8 cellular contexts compared by ENCODE assay signal in genomic region chr17:81387235-81388060, GRCh38. TPM values are rescaled to one million over a fixed set of nuclear protein-coding genes. Genes with fewer than 3 reads are reported as not detected.
DNase-seq lines count a peak whose midpoint lies in the region; ATAC-seq and TF ChIP-seq lines count a peak whose summit lies in the region.

No MANE protein-coding gene starts in this region.

- H3K27me3 ChIP-seq in CD4-positive, alpha-beta memory T cell (ENCODE audit: insufficient read depth, low read length), result peaks cover 30% of the 10 kb centered on the region
- H3K27me3 ChIP-seq in aorta (ENCODE audit: control insufficient read depth in 1 of 2, insufficient read depth in 2 of 2, low read length in 1 of 2), result no peaks in the 10 kb centered on the region

- H3K36me3 ChIP-seq in CD4-positive, alpha-beta memory T cell (ENCODE audit: insufficient read depth, low read length), result no peaks in the 10 kb centered on the region
- H3K36me3 ChIP-seq in aorta (ENCODE audit: control insufficient read depth in 1 of 2, insufficient read depth in 2 of 2, low read length in 1 of 2), result no peaks in the 10 kb centered on the region

- TF ChIP-seq CTCF in omental fat pad (IDR thresholded peaks at IDR 0.05), result no peak

- intact Hi-C loops in CD4-positive, alpha-beta memory T cell (cut with micrococcal nuclease), result no loop called here
- intact Hi-C loops in activated T-helper 2 cell treated with anti-CD3 and anti-CD28 coated beads, Interferon-gamma antibody, Interleukin-2, Interleukin-4, amounts not matched to agents 10 μg/mL and 5 μg/mL and 100 μg/mL, durations not matched to agents 14 hours and 24 hours and 36 hours (cut with micrococcal nuclease), result loop anchor here (5.0 kb wide), 1 partner anchor 95 kb away; no protein-coding TSS in a partner anchor
- intact Hi-C loops in head of caudate nucleus (cut with DNase I) (no loop called here), aorta (cut with DNase I) (loop anchor here in 1 of 2 donors (5.0 kb wide), 1 partner anchor 130 kb away; no protein-coding TSS in a partner anchor)

- peaks cover 7% of the 10 kb centered on the region for H3K4me1 ChIP-seq in CD4-positive, alpha-beta memory T cell (ENCODE audit: insufficient read depth, low read length)
- no peaks in the 10 kb centered on the region for H3K4me1 ChIP-seq in aorta (ENCODE audit: control insufficient read depth in 1 of 2, insufficient read depth in 2 of 2, low read length in 2 of 2)

- POLR2A ChIA-PET in CD4-positive, alpha-beta memory T cell (lab: Charles Lee; ENCODE audit: partially characterized antibody), result no interaction called here

- H3K9me3 ChIP-seq in CD4-positive, alpha-beta memory T cell (ENCODE audit: control insufficient read depth in 1 of 2, low read length in 2 of 2), result no peaks in the 10 kb centered on the region
- H3K9me3 ChIP-seq in aorta (ENCODE audit: control insufficient read depth, low read length), result no peaks in the 10 kb centered on the region

- H3K27ac ChIP-seq in CD4-positive, alpha-beta memory T cell (ENCODE audit: low read depth, low read length), result no peak overlapping the region
- peak overlapping the region in 1 of 2 donors; percentile 77 for H3K27ac ChIP-seq in aorta (ENCODE audit: low read depth in 1 of 2, low read length in 2 of 2)

- H3K4me3 ChIP-seq in CD4-positive, alpha-beta memory T cell (ENCODE audit: low read length in 2 of 2), result peak overlapping the region in 1 of 2 donors; percentile 60
- peak overlapping the region; percentile 69 to 73 for H3K4me3 ChIP-seq in aorta (ENCODE audit: low read length in 2 of 2)

- no peaks in the 10 kb centered on the region for H3K36me3 Mint-ChIP-seq in CD4-positive, alpha-beta memory T cell
- no peaks in the 10 kb centered on the region for H3K36me3 Mint-ChIP-seq in activated T-helper 2 cell treated with anti-CD3 and anti-CD28 coated beads, Interferon-gamma antibody, Interleukin-2, Interleukin-4, amounts not matched to agents 10 μg/mL and 5 μg/mL and 100 μg/mL, durations not matched to agents 14 hours and 24 hours and 36 hours (ENCODE audit: low read depth)

- H3K27me3 Mint-ChIP-seq in CD4-positive, alpha-beta memory T cell, result peaks cover 32 to 45% of the 10 kb centered on the region in 2 donors
- peaks cover 46% of the 10 kb centered on the region for H3K27me3 Mint-ChIP-seq in activated T-helper 2 cell treated with anti-CD3 and anti-CD28 coated beads, Interferon-gamma antibody, Interleukin-2, Interleukin-4, amounts not matched to agents 10 μg/mL and 5 μg/mL and 100 μg/mL, durations not matched to agents 14 hours and 24 hours and 36 hours (ENCODE audit: low read depth)

- ATAC-seq in omental fat pad (ENCODE audit: low FRiP score) (peak; percentile 12), aorta (ENCODE audit: low FRiP score) (peak; percentile 42), GM21381 (IDR thresholded peaks at IDR 0.05; ENCODE audit: unreplicated experiment) (no peak), HG03439 (IDR thresholded peaks at IDR 0.05; ENCODE audit: unreplicated experiment) (no peak)

- H3K4me3 Mint-ChIP-seq in CD4-positive, alpha-beta memory T cell, result peak overlapping the region; percentile 65 to 79 (median 72)
- peak overlapping the region; percentile 73 for H3K4me3 Mint-ChIP-seq in activated T-helper 2 cell treated with anti-CD3 and anti-CD28 coated beads, Interferon-gamma antibody, Interleukin-2, Interleukin-4, amounts not matched to agents 10 μg/mL and 5 μg/mL and 100 μg/mL, durations not matched to agents 14 hours and 24 hours and 36 hours (ENCODE audit: low read depth)

- peak in 1 of 5 donors; percentile 25 for DNase-seq in CD4-positive, alpha-beta memory T cell
- DNase-seq in Kasumi-1 (lab: John Stamatoyannopoulos, UW) (peak; percentile 28 to 35), head of caudate nucleus (peak in 27 of 42 donors; percentile 48 to 86 (median 69)), omental fat pad (ENCODE audit: low spot score) (no peak), aorta (peak; percentile 76 to 89)
- peak; percentile 35 for DNase-seq in activated T-helper 2 cell treated with anti-CD3 and anti-CD28 coated beads, Interferon-gamma antibody, Interleukin-2, Interleukin-4, amounts not matched to agents 10 μg/mL and 5 μg/mL and 100 μg/mL, durations not matched to agents 14 hours and 24 hours and 36 hours (ENCODE audit: low spot score)

- H3K27ac Mint-ChIP-seq in CD4-positive, alpha-beta memory T cell, result peak overlapping the region in 1 of 7 donors; percentile 69
- H3K27ac Mint-ChIP-seq in activated T-helper 2 cell treated with anti-CD3 and anti-CD28 coated beads, Interferon-gamma antibody, Interleukin-2, Interleukin-4, amounts not matched to agents 10 μg/mL and 5 μg/mL and 100 μg/mL, durations not matched to agents 14 hours and 24 hours and 36 hours, result peak overlapping the region; percentile 46

- CTCF ChIA-PET in CD4-positive, alpha-beta memory T cell (lab: Charles Lee; ENCODE audit: partially characterized antibody), result no interaction called here

- peaks cover 0 to 4% (median 0%) of the 10 kb centered on the region in 4 donors for H3K4me1 Mint-ChIP-seq in CD4-positive, alpha-beta memory T cell
- H3K4me1 Mint-ChIP-seq in activated T-helper 2 cell treated with anti-CD3 and anti-CD28 coated beads, Interferon-gamma antibody, Interleukin-2, Interleukin-4, amounts not matched to agents 10 μg/mL and 5 μg/mL and 100 μg/mL, durations not matched to agents 14 hours and 24 hours and 36 hours (ENCODE audit: low read depth), result peaks cover 6% of the 10 kb centered on the region

- 19% methylated on average over 69 to 73 of the region's 73 CpGs for WGBS in aorta, 2 donors

- H3K9me3 Mint-ChIP-seq in CD4-positive, alpha-beta memory T cell, result no peaks in the 10 kb centered on the region
- H3K9me3 Mint-ChIP-seq in activated T-helper 2 cell treated with anti-CD3 and anti-CD28 coated beads, Interferon-gamma antibody, Interleukin-2, Interleukin-4, amounts not matched to agents 10 μg/mL and 5 μg/mL and 100 μg/mL, durations not matched to agents 14 hours and 24 hours and 36 hours, result no peaks in the 10 kb centered on the region

RNA-seq across cellular contexts. Expression of gene BAHCC1, which starts 7.8 kb away (rescaled TPM):
- not detected for total RNA-seq in CD4-positive, alpha-beta memory T cell
- not detected for polyA plus RNA-seq in CD4-positive, alpha-beta memory T cell
- 0.90 and 0.91 TPM in 2 replicates for total RNA-seq in activated T-helper 2 cell treated with anti-CD3 and anti-CD28 coated beads, Interferon-gamma antibody, Interleukin-2, Interleukin-4, amounts not matched to agents 10 μg/mL and 5 μg/mL and 100 μg/mL, durations not matched to agents 14 hours and 24 hours and 36 hours
- 10 to 100 TPM in 1 of 4 donors, 1 to 10 TPM in 3; 4.8 to 20.8 (median 7.1) TPM for total RNA-seq in omental fat pad
- total RNA-seq in aorta, result 10 to 100 TPM; 22.8 to 49.3 TPM
- polyA plus RNA-seq in aorta, result 10 to 100 TPM in 1 of 2 donors, 1 to 10 TPM in 1; 3.9 to 16.8 TPM

Comparison
In these comparisons a context has a peak if more than half of its experiments do, and no peak if none do; other contexts are left out.
1. ATAC-seq: peak in omental fat pad (single experiment) and aorta (single experiment); none in GM21381 (single experiment) and HG03439 (single experiment).